In the genomic region with DNA sequence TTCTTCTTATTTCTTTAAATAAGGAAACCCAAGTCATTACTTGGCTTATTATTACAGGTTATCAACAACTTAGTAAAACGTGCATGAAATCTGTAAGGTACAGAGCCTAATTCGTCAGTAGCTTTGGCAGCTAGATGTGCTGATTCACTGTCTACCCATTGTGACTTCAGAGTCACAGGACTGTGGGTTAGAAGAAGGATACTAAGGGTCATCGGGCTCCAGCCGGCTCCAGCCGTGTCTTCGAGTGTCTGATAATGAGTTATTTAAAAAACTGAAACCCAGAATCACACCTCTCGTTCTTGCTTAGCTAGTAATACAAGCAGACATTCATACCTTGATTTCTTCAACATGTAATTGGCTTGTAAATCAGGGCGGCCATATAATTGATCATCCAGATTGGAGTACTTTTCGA, we compare ENCODE assay signal across 10 cellular contexts.
A peak's percentile ranks its signal among the peaks of the same experiment; 100 is the strongest.
DNase-seq lines count a peak whose midpoint lies in the region; ATAC-seq, FAIRE-seq and TF ChIP-seq lines count a peak whose summit lies in the region.
"Had no signal": no experiment of that assay in that cellular context is flagged by ENCODE, and none has a peak within 500 bp of the region (broad histone marks: within the 10 kb centered on the region; RNA-seq: fewer than 3 reads in every experiment).

No MANE protein-coding gene starts in this region.

- H3K79me2 ChIP-seq in parathyroid adenoma, result peaks cover 13% of the 10 kb centered on the region
- peaks cover 26% of the 10 kb centered on the region for H3K79me2 ChIP-seq in PC-3 (ENCODE audit: low read length)

- H3K36me3 Mint-ChIP-seq in CD14-positive monocyte, result no peaks in the 10 kb centered on the region

- TF ChIP-seq CTCF in GM10266 (IDR thresholded peaks at IDR 0.05; ENCODE audit: control insufficient read depth, insufficient read depth, low read depth, missing control alignments) (no peak), parathyroid adenoma (IDR thresholded peaks at IDR 0.05) (no peak), PC-3 (conservative IDR thresholded peaks at IDR 0.05; ENCODE audit: low read depth, low read length) (no peak), CD14-positive monocyte (IDR thresholded peaks at IDR 0.05) (no peak)

- H3K9ac ChIP-seq in parathyroid adenoma (no peak overlapping the region), PC-3 (ENCODE audit: low read length) (no peak overlapping the region)

- H3K9me3 ChIP-seq in SJSA1 (replicated peaks), result no peaks in the 10 kb centered on the region
- no peaks in the 10 kb centered on the region for H3K9me3 ChIP-seq in parathyroid adenoma (ENCODE audit: control insufficient read depth, low read length)
- no peaks in the 10 kb centered on the region for H3K9me3 ChIP-seq in PC-3 (ENCODE audit: low read length)

- H3K4me3 ChIP-seq in SJSA1 (no peak overlapping the region), parathyroid adenoma (ENCODE audit: low read depth, low read length) (no peak overlapping the region), PC-3 (ENCODE audit: low read length) (no peak overlapping the region)
- H3K4me3 ChIP-seq: SK-N-MC had no signal

- peak overlapping the region; percentile 51 for H3K27ac ChIP-seq in SJSA1
- H3K27ac ChIP-seq in parathyroid adenoma, result no peak overlapping the region
- H3K27ac ChIP-seq in PC-3 (ENCODE audit: low read length), result no peak overlapping the region
- H3K27ac ChIP-seq: SK-N-MC had no signal

- H2AFZ ChIP-seq in parathyroid adenoma, result peak overlapping the region; percentile 4
- no peak overlapping the region for H2AFZ ChIP-seq in PC-3 (ENCODE audit: low read length)

- no peak for ATAC-seq in PC-3
- ATAC-seq: left colon had no signal

- peaks cover 0 to 11% (median under 1%) of the 10 kb centered on the region in 7 donors for H3K9me3 Mint-ChIP-seq in CD14-positive monocyte

- no peak overlapping the region for H3K4me2 ChIP-seq in parathyroid adenoma (ENCODE audit: low read length)
- H3K4me2 ChIP-seq in PC-3 (ENCODE audit: low read length), result no peak overlapping the region

- POLR2A ChIA-PET in PC-3 (lab: Charles Lee; ENCODE audit: unreplicated experiment), result no interaction called here

- no peak overlapping the region for H3K27ac Mint-ChIP-seq in CD14-positive monocyte

- H3K9me2 ChIP-seq in PC-3 (replicated peaks; ENCODE audit: low read length), result no peaks in the 10 kb centered on the region

- CTCF ChIA-PET in PC-3 (lab: Charles Lee), result no interaction called here

- H3K4me1 Mint-ChIP-seq in CD14-positive monocyte, result no peaks in the 10 kb centered on the region

- H3K27me3 ChIP-seq in SJSA1 (replicated peaks) (no peaks in the 10 kb centered on the region), parathyroid adenoma (ENCODE audit: control insufficient read depth, insufficient read depth, low read length) (no peaks in the 10 kb centered on the region), PC-3 (ENCODE audit: low read length) (no peaks in the 10 kb centered on the region)

- intact Hi-C loops in PC-3 (cut with micrococcal nuclease) (no loop called here), CD14-positive monocyte (cut with micrococcal nuclease) (no loop called here)

- peaks cover 0 to 1% (median 0%) of the 10 kb centered on the region in 3 donors for H3K27me3 Mint-ChIP-seq in CD14-positive monocyte (ENCODE audit: low read depth in 3 of 3)

- DNase-seq in GM10266 (ENCODE audit: extremely low spot score) (peak; percentile 25), SJSA1 (ENCODE audit: low read depth in 1 of 2, low spot score in 2 of 2) (peak in 1 of 2 experiments; percentile 31), frontal cortex (ENCODE audit: low spot score in 2 of 2) (peak in 1 of 2 donors; percentile 29), PC-3 (no peak), SW480 (ENCODE audit: low spot score) (no peak), CD14-positive monocyte (ENCODE audit: low spot score) (no peak)
- DNase-seq in activated naive CD4-positive, alpha-beta T cell (lab: John Stamatoyannopoulos, UW), result no peak
- DNase-seq: left colon had no signal

- FAIRE-seq in frontal cortex (lab: Jason Lieb, UNC), result peak; percentile 43

- no peaks in the 10 kb centered on the region for H3K36me3 ChIP-seq in SJSA1
- H3K36me3 ChIP-seq in parathyroid adenoma (ENCODE audit: control insufficient read depth, insufficient read depth, low read length), result no peaks in the 10 kb centered on the region
- H3K36me3 ChIP-seq in PC-3 (ENCODE audit: low read depth, low read length), result no peaks in the 10 kb centered on the region

- BruUV-seq in PC-3 (replicated peaks; lab: Mats Ljungman, UMichigan), result no TSS peak

- H3F3A ChIP-seq in PC-3 (ENCODE audit: low read length, unreplicated experiment), result no peaks in the 10 kb centered on the region

- H3K4me3 Mint-ChIP-seq in CD14-positive monocyte, result no peak overlapping the region

- H3K4me1 ChIP-seq in SJSA1 (replicated peaks) (peaks cover 48% of the 10 kb centered on the region), parathyroid adenoma (peaks cover 4% of the 10 kb centered on the region), PC-3 (ENCODE audit: insufficient read depth, low read length) (peaks cover 23% of the 10 kb centered on the region)

- no peaks in the 10 kb centered on the region for H4K20me1 ChIP-seq in PC-3 (ENCODE audit: low read length)
